In the genomic region with DNA sequence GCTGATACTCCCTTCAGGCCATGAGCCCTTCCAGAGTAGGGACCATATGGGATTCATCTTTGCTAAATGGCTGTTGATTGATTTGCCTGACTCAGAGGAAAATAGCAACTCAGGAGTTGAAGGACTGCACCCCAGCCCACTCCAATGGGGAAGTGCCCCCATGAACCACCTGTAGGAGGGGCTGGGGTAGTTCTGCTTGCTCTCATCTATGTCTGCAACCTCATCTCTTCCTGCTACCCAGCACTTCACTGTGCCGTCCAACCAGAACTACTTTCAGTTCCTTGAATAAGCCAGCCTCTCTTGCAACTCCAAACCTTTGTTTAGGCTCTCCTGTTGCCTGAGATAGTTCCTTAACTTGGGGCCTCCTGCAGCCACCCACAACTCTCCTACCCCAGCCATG, we compare ENCODE assay signal across 13 cellular contexts. TPM values are rescaled to one million over a fixed set of nuclear protein-coding genes. Genes with fewer than 3 reads are reported as not detected.
DNase-seq lines count a peak whose midpoint lies in the region; ATAC-seq, FAIRE-seq and TF ChIP-seq lines count a peak whose summit lies in the region.
"Had no signal": no experiment of that assay in that cellular context is flagged by ENCODE, and none has a peak within 500 bp of the region (broad histone marks: within the 10 kb centered on the region; RNA-seq: fewer than 3 reads in every experiment).

No MANE protein-coding gene starts in this region.

- intact Hi-C loops in activated B cell treated with CpG ODN at 0.5 μM for 24 hours (cut with micrococcal nuclease) (loop anchor here (1.0 to 5.0 kb wide), 3 partner anchors 67 to 121 kb away; no protein-coding TSS in a partner anchor), Caco-2 (cut with micrococcal nuclease; ENCODE audit: unreplicated experiment) (no loop called here), lower leg skin (cut with DNase I; ENCODE audit: low total_unique reads) (no loop called here), right cardiac atrium (cut with DNase I) (no loop called here)

- H3K4me3 Mint-ChIP-seq in activated B cell treated with CpG ODN at 0.5 μM for 24 hours (peak overlapping the region; percentile 8), Caco-2 (ENCODE audit: unreplicated experiment) (no peak overlapping the region), mesothelial cell of epicardium (no peak overlapping the region)
- H3K4me3 Mint-ChIP-seq: T-cell had no signal

- CTCF ChIA-PET in activated B cell treated with CpG ODN at 0.5 μM for 24 hours (lab: Charles Lee), result interaction anchor here (0.7 to 5.7 kb wide), 13 partner anchors 11 to 120 kb away, joined by 3 to 57 read pairs (median 4); no protein-coding TSS in a partner anchor
- CTCF ChIA-PET in Caco-2 (lab: Charles Lee), result no interaction called here

- peaks cover 62% of the 10 kb centered on the region for H3K36me3 Mint-ChIP-seq in activated B cell treated with CpG ODN at 0.5 μM for 24 hours (ENCODE audit: low read depth)
- H3K36me3 Mint-ChIP-seq in Caco-2 (ENCODE audit: insufficient read depth, unreplicated experiment), result no peaks in the 10 kb centered on the region
- H3K36me3 Mint-ChIP-seq in mesothelial cell of epicardium, result peaks cover 23% of the 10 kb centered on the region

- H3K9me3 ChIP-seq in Caco-2 (no peaks in the 10 kb centered on the region), right cardiac atrium (ENCODE audit: control insufficient read depth, low read length) (no peaks in the 10 kb centered on the region)
- H3K9me3 ChIP-seq: left lung had no signal

- ATAC-seq in GM21526 (IDR thresholded peaks at IDR 0.05; ENCODE audit: low FRiP score, unreplicated experiment) (peak; percentile 93), HG03175 (IDR thresholded peaks at IDR 0.05; ENCODE audit: unreplicated experiment) (peak; percentile 95), activated B cell treated with CpG ODN at 0.5 μM for 24 hours (ENCODE audit: low read depth) (peak; percentile 100), right cardiac atrium (no peak)
- ATAC-seq: left lung, T-cell had no signal

- WGBS in lower leg skin, 2 donors, result 79 to 94% methylated on average over 1 of the region's 1 CpG
- 86% methylated on average over 1 of the region's 1 CpG for WGBS in right cardiac atrium

- FAIRE-seq in GM12891 (lab: Jason Lieb, UNC), result no peak

- DNase-seq in GM12891 (ENCODE audit: insufficient read length, low spot score) (no peak), activated B cell treated with CpG ODN at 0.5 μM for 24 hours (peak; percentile 35), Caco-2 (no peak), lower leg skin (ENCODE audit: low spot score in 2 of 2) (no peak), mesothelial cell of epicardium (ENCODE audit: low spot score in 2 of 2, unreplicated experiment in 2 of 2) (no peak), right cardiac atrium (no peak)
- DNase-seq: left lung, NCI-H446 had no signal

- H3K27me3 Mint-ChIP-seq in activated B cell treated with CpG ODN at 0.5 μM for 24 hours (no peaks in the 10 kb centered on the region), Caco-2 (ENCODE audit: insufficient read depth, unreplicated experiment) (no peaks in the 10 kb centered on the region), mesothelial cell of epicardium (ENCODE audit: low read depth) (no peaks in the 10 kb centered on the region)
- H3K27me3 Mint-ChIP-seq: T-cell had no signal

- H3K9me3 Mint-ChIP-seq in activated B cell treated with CpG ODN at 0.5 μM for 24 hours, result no peaks in the 10 kb centered on the region
- no peaks in the 10 kb centered on the region for H3K9me3 Mint-ChIP-seq in Caco-2 (ENCODE audit: unreplicated experiment)
- H3K9me3 Mint-ChIP-seq in mesothelial cell of epicardium, result no peaks in the 10 kb centered on the region
- H3K9me3 Mint-ChIP-seq: T-cell had no signal

- H3K4me3 ChIP-seq in Caco-2 (ENCODE audit: low read depth, low read length) (no peak overlapping the region), lower leg skin (ENCODE audit: low read depth, poor library complexity, severe bottlenecking) (no peak overlapping the region), right cardiac atrium (ENCODE audit: low read length) (no peak overlapping the region)
- H3K4me3 ChIP-seq: left lung had no signal

- H3K4me1 Mint-ChIP-seq in activated B cell treated with CpG ODN at 0.5 μM for 24 hours (peaks cover 47% of the 10 kb centered on the region), Caco-2 (ENCODE audit: low read depth, unreplicated experiment) (peaks cover 7% of the 10 kb centered on the region), mesothelial cell of epicardium (no peaks in the 10 kb centered on the region)

- TF ChIP-seq CTCF in activated B cell treated with CpG ODN at 0.5 μM for 24 hours (IDR thresholded peaks at IDR 0.05) (no peak), Caco-2 (IDR thresholded peaks at IDR 0.05; ENCODE audit: insufficient read depth in 1 of 2, low read depth in 1 of 2, low read length in 1 of 2, severe bottlenecking in 1 of 2, unreplicated experiment in 1 of 2) (no peak), lower leg skin (IDR thresholded peaks at IDR 0.05) (no peak), mesothelial cell of epicardium (IDR thresholded peaks at IDR 0.05; ENCODE audit: unreplicated experiment) (no peak)

- POLR2A ChIA-PET in activated B cell treated with CpG ODN at 0.5 μM for 24 hours (lab: Charles Lee) (interaction anchor here (1.0 to 2.4 kb wide), 2 partner anchors 26 to 67 kb away, joined by 5 to 8 read pairs; no protein-coding TSS in a partner anchor), Caco-2 (lab: Charles Lee) (no interaction called here)

- BruUV-seq in Caco-2 (replicated peaks; lab: Mats Ljungman, UMichigan), result no TSS peak

- H3K27ac ChIP-seq in right cardiac atrium (ENCODE audit: low read length), result no peak overlapping the region
- H3K27ac ChIP-seq: C4-2B, left lung had no signal

- H3K27me3 ChIP-seq in Caco-2 (replicated peaks; ENCODE audit: control insufficient read depth, insufficient read depth, low read length) (no peaks in the 10 kb centered on the region), right cardiac atrium (ENCODE audit: control insufficient read depth, insufficient read depth) (no peaks in the 10 kb centered on the region)
- H3K27me3 ChIP-seq: left lung had no signal

- H3K36me3 ChIP-seq in Caco-2 (ENCODE audit: control insufficient read depth, insufficient read depth, low read length), result no peaks in the 10 kb centered on the region
- H3K36me3 ChIP-seq: left lung had no signal

- H3K4me1 ChIP-seq in Caco-2 (peaks cover 34% of the 10 kb centered on the region), right cardiac atrium (ENCODE audit: control insufficient read depth, insufficient read depth, low read length) (peaks cover 2% of the 10 kb centered on the region)
- H3K4me1 ChIP-seq: left lung had no signal

- TF ChIP-seq POLR2A in GM12891 (IDR thresholded peaks at IDR 0.05; ENCODE audit: low read depth, low read length), result no peak
- no peak for TF ChIP-seq POLR2A in lower leg skin (IDR thresholded peaks at IDR 0.05)

- H3K27ac Mint-ChIP-seq in activated B cell treated with CpG ODN at 0.5 μM for 24 hours (peak overlapping the region; percentile 87), Caco-2 (ENCODE audit: unreplicated experiment) (no peak overlapping the region), mesothelial cell of epicardium (no peak overlapping the region)
- H3K27ac Mint-ChIP-seq: T-cell had no signal

TF ChIP-seq in GM12891, 5 proteins besides CTCF, POLR2A, EP300 and RAD21:
- no peak for TF ChIP-seq POLR2AphosphoS5 (IDR thresholded peaks at IDR 0.05; ENCODE audit: low read depth, low read length)
- TF ChIP-seq SPI1 (IDR thresholded peaks at IDR 0.05; ENCODE audit: low read depth, low read length), result peak; percentile 62

RNA-seq across cellular contexts. Expression of a gene that starts 26.6 kb away (rescaled TPM):
- 0.56 TPM for polyA plus RNA-seq in GM12891 (2012; ENCODE audit: low read depth, missing spikeins)
- total RNA-seq in activated B cell treated with CpG ODN at 0.5 μM for 24 hours, result 14.5 and 17.9 TPM in 2 replicates
- total RNA-seq in Caco-2 (2022), result 0.57 TPM in 1 of 2 replicates, not detected in the other
- 1 to 10 TPM in 2 of 4 donors, under 1 TPM in 1, not detected in 1; 0.67 to 2.5 (median 1.1) TPM for total RNA-seq in lower leg skin
- total RNA-seq in mesothelial cell of epicardium, result 11.3 to 14.8 TPM (median 13.7 TPM) in 3 replicates
- 1 to 10 TPM; 4.0 to 7.9 (median 5.1) TPM for total RNA-seq in right cardiac atrium
- 3.8 TPM for polyA plus RNA-seq in right cardiac atrium
- total RNA-seq: fibroblast of lung had no signal

Comparison
In these comparisons a context has a peak if more than half of its experiments do, and no peak if none do; other contexts are left out.
1. ATAC-seq: peak in GM21526 (single experiment), HG03175 (single experiment) and activated B cell treated with CpG ODN at 0.5 μM for 24 hours (single experiment); none in right cardiac atrium (0 of 2).